9 cellular contexts compared by ENCODE assay signal in genomic region chr9:98315551-98316060, GRCh38.
DNase-seq lines count a peak whose midpoint lies in the region; ATAC-seq and TF ChIP-seq lines count a peak whose summit lies in the region.
"Had no signal": no experiment of that assay in that cellular context is flagged by ENCODE, and none has a peak within 500 bp of the region (broad histone marks: within the 10 kb centered on the region; RNA-seq: fewer than 3 reads in every experiment).

No MANE protein-coding gene starts in this region.

- intact Hi-C loops in left colon (cut with DNase I, micrococcal nuclease): loop anchor here in 1 of 2 donors (10.0 kb wide), 1 partner anchor 459 kb away; no protein-coding TSS in a partner anchor

- ATAC-seq in GM18520 (IDR thresholded peaks at IDR 0.05; ENCODE audit: unreplicated experiment): peak; percentile 34
- ATAC-seq in HG03378 (IDR thresholded peaks at IDR 0.05; ENCODE audit: unreplicated experiment): peak; percentile 63
- peak; percentile 61 to 84 for ATAC-seq in activated CD4-positive, CD25-positive, alpha-beta regulatory T cell treated with anti-CD3 and anti-CD28 coated beads, Interleukin-2, amount 50 U/mL, for 24 hours
- ATAC-seq in left colon: peak; percentile 82

- TF ChIP-seq CTCF in 22Rv1 (IDR thresholded peaks at IDR 0.05): peak; percentile 95

- H3K27ac ChIP-seq in 22Rv1: no peak overlapping the region
- H3K27ac ChIP-seq: BLaER1 had no signal

- DNase-seq in NCI-H510A (lab: John Stamatoyannopoulos, UW): peak; percentile 67
- peak; percentile 50 for DNase-seq in central memory CD4-positive, alpha-beta T cell
- DNase-seq in left colon: peak; percentile 49 to 86
- peak; percentile 84 to 85 for DNase-seq in stimulated activated CD4-positive, alpha-beta T cell treated with anti-CD3 and anti-CD28 coated beads, Interleukin-2, amount 100 ng/mL, for 48 hours
